In the genomic region with DNA sequence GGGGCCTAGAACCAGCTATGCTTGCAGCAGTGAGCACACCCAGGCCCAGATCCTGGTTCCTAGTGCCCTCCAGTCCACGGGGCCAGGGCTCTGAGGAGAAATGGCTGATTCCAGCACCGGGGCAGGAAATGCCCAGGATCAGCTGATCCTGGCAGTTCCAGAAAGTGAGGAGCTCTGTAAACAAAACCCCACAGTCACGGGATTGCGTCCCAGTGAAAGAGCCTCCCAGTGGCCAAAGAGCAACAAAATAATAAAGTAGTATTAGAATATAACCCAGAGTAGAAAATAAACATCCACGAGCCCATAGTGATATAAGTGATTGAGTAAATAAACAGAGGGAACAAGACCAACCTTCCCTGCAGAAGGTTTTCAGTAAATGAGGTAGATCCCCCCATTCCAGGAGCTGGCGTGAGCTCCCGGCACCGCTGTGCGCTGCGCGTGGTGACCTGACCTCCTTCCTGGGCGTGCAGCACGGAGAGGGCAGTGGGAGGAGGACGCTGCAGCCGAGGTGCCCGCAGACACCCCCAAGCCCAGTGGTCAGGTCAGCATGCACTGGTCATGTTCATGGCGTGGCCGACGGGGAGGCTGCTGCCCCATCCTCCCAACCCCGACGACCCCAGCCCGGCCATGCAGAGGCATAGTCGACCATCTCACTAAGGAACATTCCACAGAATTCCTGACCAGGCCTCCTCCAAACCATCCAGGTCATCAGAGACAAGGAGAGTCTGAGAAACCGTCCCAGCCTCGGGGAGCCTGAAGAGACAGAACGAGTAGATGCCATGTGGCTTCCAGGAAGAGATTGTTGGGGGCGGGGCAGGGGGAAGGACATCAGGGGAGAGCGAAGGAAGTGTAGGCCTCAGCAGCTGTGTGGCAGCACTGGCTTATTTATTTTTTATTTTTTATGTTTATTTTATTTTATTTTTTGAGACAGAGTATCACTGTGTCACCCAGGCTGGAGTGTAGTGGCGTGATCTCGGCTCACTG, we compare ENCODE assay signal across 8 cellular contexts. TPM values are rescaled to one million over a fixed set of nuclear protein-coding genes. Genes with fewer than 3 reads are reported as not detected.
DNase-seq lines count a peak whose midpoint lies in the region; ATAC-seq and TF ChIP-seq lines count a peak whose summit lies in the region.

No MANE protein-coding gene starts in this region.

- H3K9me3 ChIP-seq in heart right ventricle (no peaks in the 10 kb centered on the region), psoas muscle (no peaks in the 10 kb centered on the region)

- peak in 5 of 9 donors; percentile 19 to 38 (median 30) for TF ChIP-seq CTCF in heart right ventricle (IDR thresholded peaks at IDR 0.05)
- no peak for TF ChIP-seq CTCF in psoas muscle (IDR thresholded peaks at IDR 0.05)

- WGBS in heart right ventricle, 2 donors: 68 to 76% methylated on average over 30 of the region's 30 CpGs
- 75 to 81% (median 77%) methylated on average over 30 of the region's 30 CpGs for WGBS in psoas muscle, 3 donors

- H3K27ac ChIP-seq in heart right ventricle (peak overlapping the region; percentile 49 to 89 (median 76)), psoas muscle (peak overlapping the region; percentile 61)

- H3K36me3 ChIP-seq in heart right ventricle (peaks cover 0 to 5% (median 3%) of the 10 kb centered on the region in 9 donors), psoas muscle (ENCODE audit: insufficient read depth in 1 of 2, low read depth in 1 of 2) (peaks cover 0 to 5% of the 10 kb centered on the region in 2 donors)

- H3K27me3 ChIP-seq in heart right ventricle (no peaks in the 10 kb centered on the region), psoas muscle (ENCODE audit: insufficient read depth in 3 of 3, low read length in 2 of 3) (no peaks in the 10 kb centered on the region)

- intact Hi-C loops in heart right ventricle (cut with DNase I): loop anchor here in 1 of 10 donors (5.0 kb wide), 1 partner anchor 37 kb away; the partner anchor contains the start of gene RNH1
- intact Hi-C loops in psoas muscle (cut with DNase I): loop anchor here in 1 of 2 donors (5.0 kb wide), 1 partner anchor 32 kb away; no protein-coding TSS in a partner anchor

- ATAC-seq in heart right ventricle (peak; percentile 49 to 89 (median 78)), psoas muscle (peak; percentile 54 to 76 (median 62)), GM21423 (IDR thresholded peaks at IDR 0.05; ENCODE audit: unreplicated experiment) (no peak), HG02759 (IDR thresholded peaks at IDR 0.05; ENCODE audit: unreplicated experiment) (no peak)

- H3K4me1 ChIP-seq in heart right ventricle: peaks cover 9 to 28% (median 22%) of the 10 kb centered on the region in 9 donors
- peaks cover 12% of the 10 kb centered on the region for H3K4me1 ChIP-seq in psoas muscle

- DNase-seq in EH (ENCODE audit: low read depth) (peak; percentile 86), amniotic epithelial cell (ENCODE audit: low read depth) (peak; percentile 88), heart right ventricle (peak in 1 of 2 donors; percentile 50), psoas muscle (peak; percentile 47 to 52), NOMO-1 treated with dmso at 0.1 percent for 144 hours (lab: John Stamatoyannopoulos, UW; ENCODE audit: unreplicated experiment) (no peak), NCI-H187 treated with DMSO at 0.1 percent for 48 hours (lab: John Stamatoyannopoulos, UW) (no peak)

- H3K4me3 ChIP-seq in heart right ventricle (peak overlapping the region in 9 of 10 donors; percentile 3 to 43 (median 27)), psoas muscle (peak overlapping the region; percentile 16)

RNA-seq across cellular contexts. Expression of gene PTDSS2, which starts 19.9 kb away (rescaled TPM):
- total RNA-seq in heart right ventricle (10 to 100 TPM; 16.7 to 37.9 (median 24.8) TPM), psoas muscle (10 to 100 TPM; 15.8 to 21.1 (median 20.3) TPM)
- polyA plus RNA-seq in heart right ventricle (10 to 100 TPM; 31.4 to 55.5 TPM), psoas muscle (10 to 100 TPM; 11.8 to 26.0 (median 15.4) TPM)

RNA-seq across cellular contexts. Expression of gene ANO9, which starts 28.2 kb away (rescaled TPM):
- total RNA-seq in heart right ventricle: 1 to 10 TPM in 1 of 10 donors, under 1 TPM in 5, not detected in 4; 0.05 to 2.3 (median 0.19) TPM
- under 1 TPM; 0.13 to 0.37 TPM for polyA plus RNA-seq in heart right ventricle
- under 1 TPM in 3 of 4 donors, not detected in 1; 0.09 to 0.59 (median 0.46) TPM for total RNA-seq in psoas muscle
- under 1 TPM; 0.10 to 0.15 (median 0.10) TPM for polyA plus RNA-seq in psoas muscle

RNA-seq across cellular contexts. Expression of gene RNH1, which starts 37.1 kb away (rescaled TPM):
- total RNA-seq in heart right ventricle: 100 to 1,000 TPM; 118 to 221 (median 153) TPM
- polyA plus RNA-seq in heart right ventricle: 100 to 1,000 TPM in 1 of 2 donors, 10 to 100 TPM in 1; 37.4 to 189 TPM
- 100 to 1,000 TPM; 103 to 145 (median 113) TPM for total RNA-seq in psoas muscle
- polyA plus RNA-seq in psoas muscle: 100 to 1,000 TPM; 105 to 181 (median 105) TPM

RNA-seq across cellular contexts. Expression of gene SIGIRR, which starts 55.2 kb away (rescaled TPM):
- 10 to 100 TPM; 20.4 to 52.4 (median 30.0) TPM for total RNA-seq in heart right ventricle
- 100 to 1,000 TPM in 1 of 2 donors, 10 to 100 TPM in 1; 56.0 to 187 TPM for polyA plus RNA-seq in heart right ventricle
- 10 to 100 TPM in 3 of 4 donors, 1 to 10 TPM in 1; 9.9 to 15.9 (median 10.8) TPM for total RNA-seq in psoas muscle
- polyA plus RNA-seq in psoas muscle: 10 to 100 TPM; 19.2 to 28.1 (median 20.3) TPM

Comparison
In these comparisons a context has a peak if more than half of its experiments do, and no peak if none do; other contexts are left out.
1. DNase-seq: peak in EH (single experiment), amniotic epithelial cell (single experiment) and psoas muscle (2 of 2); none in NOMO-1 treated with dmso at 0.1 percent for 144 hours (single experiment) and NCI-H187 treated with DMSO at 0.1 percent for 48 hours (single experiment).
2. ATAC-seq: peak in heart right ventricle (8 of 8) and psoas muscle (4 of 4); none in GM21423 (single experiment) and HG02759 (single experiment).